7 cellular contexts compared by ENCODE assay signal in the genomic region with DNA sequence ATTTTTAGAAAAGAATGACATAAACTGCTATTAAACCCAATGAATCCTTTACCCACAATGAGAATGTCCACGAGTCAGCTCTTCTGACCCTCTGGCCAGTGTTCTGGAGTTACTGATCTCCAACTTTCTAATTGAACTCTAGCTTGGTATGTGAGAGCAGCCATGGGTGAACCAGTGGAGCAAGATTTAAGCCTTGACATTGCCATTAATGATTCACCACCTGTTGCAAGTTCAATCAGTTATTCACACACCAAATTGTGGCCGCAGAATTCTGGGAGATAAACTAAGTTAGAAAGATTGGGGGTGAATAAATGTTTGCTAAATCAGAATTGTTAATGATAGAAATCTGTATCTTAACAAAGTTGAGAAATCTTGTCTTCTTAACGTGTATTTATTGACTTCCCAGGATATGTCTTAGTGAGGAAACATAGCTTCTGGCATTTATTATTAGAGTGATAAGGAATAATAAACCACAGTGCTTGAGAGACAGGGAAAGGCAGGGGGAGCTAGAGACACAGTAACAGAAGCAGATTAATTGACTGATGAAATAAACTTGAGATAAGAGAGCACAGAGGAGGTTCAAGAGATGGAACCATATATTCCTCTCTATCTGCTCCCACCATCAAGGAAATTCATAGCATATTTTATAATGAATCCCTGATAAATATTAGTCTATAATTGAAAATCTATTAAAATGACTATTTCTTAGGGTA.
DNase-seq lines count a peak whose midpoint lies in the region; ATAC-seq, FAIRE-seq and TF ChIP-seq lines count a peak whose summit lies in the region.
"Not testable (repeated sequence)": the region's sequence is repeated elsewhere in the genome, so short reads cannot be mapped to it uniquely, and the experiment has no call there.

No MANE protein-coding gene starts in this region.

- not testable (repeated sequence) for H3K4me3 ChIP-seq in RWPE2 (ENCODE audit: severe bottlenecking); bronchial epithelial cell (ENCODE audit: low read depth, low read length); foreskin fibroblast (ENCODE audit: low read depth in 1 of 2, low read length in 2 of 2)

- not testable (repeated sequence) for H3K4me1 ChIP-seq in RWPE2 (ENCODE audit: insufficient read depth, poor library complexity, severe bottlenecking)

- peak; percentile 67 for ATAC-seq in RWPE2 (ENCODE audit: low read depth)

- H3K27ac ChIP-seq in RWPE2 (ENCODE audit: poor library complexity, severe bottlenecking): not testable (repeated sequence)

- H3K27me3 ChIP-seq in RWPE2 (ENCODE audit: insufficient read depth, poor library complexity, severe bottlenecking); bronchial epithelial cell (ENCODE audit: control insufficient read depth, insufficient read depth, low read length): not testable (repeated sequence)

- H3K9me3 ChIP-seq in RWPE2 (ENCODE audit: severe bottlenecking): not testable (repeated sequence)

- H3K36me3 ChIP-seq in RWPE2 (ENCODE audit: low read depth); bronchial epithelial cell (ENCODE audit: control insufficient read depth, insufficient read depth, low read length): not testable (repeated sequence)

- not testable (repeated sequence) for FAIRE-seq in D721Med (lab: Jason Lieb, UNC); bronchial epithelial cell (lab: Jason Lieb, UNC)

- not testable (repeated sequence) for DNase-seq in D721Med (ENCODE audit: insufficient read length, low spot score); RWPE2 (ENCODE audit: low spot score)
- DNase-seq in Kasumi-1 (lab: John Stamatoyannopoulos, UW) (peak; percentile 2 to 6), bronchial epithelial cell (ENCODE audit: low read depth) (peak; percentile 30), foreskin fibroblast (peak in 1 of 2 donors; percentile 18), left kidney (ENCODE audit: low read depth, low spot score) (peak; percentile 68), putamen (ENCODE audit: low spot score) (peak; percentile 12)

- TF ChIP-seq CTCF in D721Med (IDR thresholded peaks at IDR 0.05; ENCODE audit: insufficient read depth, missing control alignments) (peak; percentile 2), foreskin fibroblast (IDR thresholded peaks at IDR 0.05; ENCODE audit: low read depth, low read length) (peak; percentile 4)
- not testable (repeated sequence) for TF ChIP-seq CTCF in RWPE2 (IDR thresholded peaks at IDR 0.05; ENCODE audit: poor library complexity, severe bottlenecking); bronchial epithelial cell (IDR thresholded peaks at IDR 0.05; ENCODE audit: insufficient read depth, low read length, severe bottlenecking)
